8 cellular contexts compared by ENCODE assay signal in the genomic region with DNA sequence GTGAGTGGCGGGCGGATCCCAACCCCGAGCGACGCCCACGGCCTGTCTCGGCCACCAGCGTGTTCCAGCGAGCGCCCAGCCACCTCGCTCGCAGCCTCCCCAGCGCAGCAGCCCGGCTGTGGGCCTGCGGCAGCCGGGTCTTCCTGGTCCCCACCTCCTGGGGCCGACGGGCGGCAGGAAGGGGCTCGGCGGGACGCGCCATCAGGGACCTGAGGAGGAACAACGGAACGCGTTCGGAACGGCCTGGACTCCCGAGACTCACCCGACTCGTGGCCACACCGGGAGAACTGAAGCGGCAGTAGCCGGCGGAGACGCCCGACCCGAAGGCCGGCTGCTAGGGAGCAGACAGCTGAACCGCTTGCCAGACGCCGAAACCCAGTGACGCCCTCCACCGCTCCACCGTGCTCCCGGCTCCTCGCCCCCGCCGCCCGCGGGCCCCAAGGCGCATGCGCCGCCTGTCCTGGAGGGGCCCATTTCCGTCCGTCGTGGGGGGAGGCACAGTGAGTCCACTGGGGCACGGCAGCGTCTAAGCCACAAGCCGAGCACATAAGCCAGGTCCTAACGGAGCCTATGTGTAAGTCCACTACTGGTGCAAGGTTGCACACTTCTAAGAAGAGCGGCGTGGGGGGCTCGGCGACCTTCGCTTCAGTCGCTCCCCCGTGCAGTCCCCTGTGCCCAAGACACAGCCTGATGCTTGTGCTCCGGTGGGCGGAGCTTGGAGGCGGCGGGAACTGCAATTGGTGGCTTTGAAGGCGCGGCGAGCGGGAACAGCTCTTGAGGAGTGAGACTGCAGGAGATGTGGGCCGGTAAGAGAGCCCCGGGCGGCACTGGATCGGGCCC. TPM values are rescaled to one million over a fixed set of nuclear protein-coding genes. Genes with fewer than 3 reads are reported as not detected.
DNase-seq lines count a peak whose midpoint lies in the region; ATAC-seq lines count a peak whose summit lies in the region.

A gene with protein sequence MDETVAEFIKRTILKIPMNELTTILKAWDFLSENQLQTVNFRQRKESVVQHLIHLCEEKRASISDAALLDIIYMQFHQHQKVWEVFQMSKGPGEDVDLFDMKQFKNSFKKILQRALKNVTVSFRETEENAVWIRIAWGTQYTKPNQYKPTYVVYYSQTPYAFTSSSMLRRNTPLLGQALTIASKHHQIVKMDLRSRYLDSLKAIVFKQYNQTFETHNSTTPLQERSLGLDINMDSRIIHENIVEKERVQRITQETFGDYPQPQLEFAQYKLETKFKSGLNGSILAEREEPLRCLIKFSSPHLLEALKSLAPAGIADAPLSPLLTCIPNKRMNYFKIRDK (plus strand): TSS at position 743 of the 840 bp plus-strand sequence. CDS start 4,726 bp downstream, outside the sequence.
A gene (minus strand): TSS at position 414 of the 840 bp plus-strand sequence. CDS start 9,491 bp downstream, outside the sequence.

- no peaks in the 10 kb centered on the region for H3K36me3 Mint-ChIP-seq in IgD-negative memory B cell

- H3K9me3 Mint-ChIP-seq in IgD-negative memory B cell: no peaks in the 10 kb centered on the region

- peak; percentile 93 for DNase-seq in DMS114 treated with DMSO at 0.1 percent for 48 hours (lab: John Stamatoyannopoulos, UW; ENCODE audit: unreplicated experiment)
- peak; percentile 97 for DNase-seq in OCI-M1 (lab: John Stamatoyannopoulos, UW)
- DNase-seq in activated T-cell treated with anti-CD3 and anti-CD28 coated beads for 24 hours (ENCODE audit: low read depth): peak; percentile 92
- DNase-seq in epidermal melanocyte (ENCODE audit: insufficient read length, low spot score): peak; percentile 82
- DNase-seq in middle frontal gyrus (ENCODE audit: extremely low spot score, low spot score): peak; percentile 96
- peak; percentile 92 to 97 for DNase-seq in stimulated activated CD8-positive, alpha-beta memory T cell treated with anti-CD3 and anti-CD28 coated beads, Interleukin-2, amount 100 ng/mL, for 1 hour (ENCODE audit: low read depth in 2 of 2)

- H3K27ac Mint-ChIP-seq in IgD-negative memory B cell: peak within 1 kb of the TSS; percentile 99 to 100 (median 99)

- peaks cover 15 to 26% (median 25%) of the 10 kb centered on the region in 3 donors for H3K4me1 Mint-ChIP-seq in IgD-negative memory B cell

- ATAC-seq in GM21576 (IDR thresholded peaks at IDR 0.05; ENCODE audit: unreplicated experiment): peak; percentile 81

- no peaks in the 10 kb centered on the region for H3K27me3 Mint-ChIP-seq in IgD-negative memory B cell

- H3K4me3 Mint-ChIP-seq in IgD-negative memory B cell: peak within 1 kb of the TSS; percentile 91 to 99 (median 96)

RNA-seq across cellular contexts. Expression of the first gene that starts in this region (rescaled TPM):
- 7.8 TPM for polyA plus RNA-seq in IgD-negative memory B cell

RNA-seq across cellular contexts. Expression of the second gene that starts in this region (rescaled TPM):
- polyA plus RNA-seq in IgD-negative memory B cell: 89.9 TPM

Comparison
In these comparisons a context has a peak if more than half of its experiments do, and no peak if none do; other contexts are left out.
1. Peak in every context shown above with its lines: DNase-seq and ATAC-seq.